1 cellular context compared by ENCODE assay signal in the genomic region with DNA sequence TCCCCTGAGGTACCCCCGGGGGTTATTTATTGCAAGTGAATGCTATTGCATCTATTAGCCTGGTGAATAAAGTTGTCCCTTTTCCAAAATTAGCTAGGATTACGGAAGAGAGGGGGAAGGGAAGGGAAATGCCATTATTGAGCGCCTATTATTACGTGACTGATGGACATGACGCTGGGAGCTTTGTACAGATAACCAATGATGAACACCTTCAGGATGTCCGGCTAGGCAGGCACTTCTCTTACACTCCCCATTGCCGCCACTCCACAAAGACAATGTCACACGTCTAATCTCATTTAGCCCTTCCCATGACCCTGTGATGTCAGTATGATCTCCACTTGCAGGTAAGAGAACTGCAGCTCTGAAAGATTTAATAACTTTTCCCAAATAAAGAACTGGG.
TF ChIP-seq lines count a peak whose summit lies in the region.

No MANE protein-coding gene starts in this region.

TF ChIP-seq in H1, 55 proteins besides CTCF, POLR2A, EP300 and RAD21 (continued from another document):
- no peak for TF ChIP-seq CHD1 (IDR thresholded peaks at IDR 0.05; ENCODE audit: low read depth, low read length)
- TF ChIP-seq, protein P1, sequence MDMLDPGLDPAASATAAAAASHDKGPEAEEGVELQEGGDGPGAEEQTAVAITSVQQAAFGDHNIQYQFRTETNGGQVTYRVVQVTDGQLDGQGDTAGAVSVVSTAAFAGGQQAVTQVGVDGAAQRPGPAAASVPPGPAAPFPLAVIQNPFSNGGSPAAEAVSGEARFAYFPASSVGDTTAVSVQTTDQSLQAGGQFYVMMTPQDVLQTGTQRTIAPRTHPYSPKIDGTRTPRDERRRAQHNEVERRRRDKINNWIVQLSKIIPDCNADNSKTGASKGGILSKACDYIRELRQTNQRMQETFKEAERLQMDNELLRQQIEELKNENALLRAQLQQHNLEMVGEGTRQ (IDR thresholded peaks at IDR 0.05; ENCODE audit: low read length) = no peak
- no peak for TF ChIP-seq RNF2 (IDR thresholded peaks at IDR 0.05; ENCODE audit: borderline replicate concordance, low read depth, low read length, missing control alignments, poor library complexity, severe bottlenecking)
- no peak for TF ChIP-seq NANOG (IDR thresholded peaks at IDR 0.05; ENCODE audit: insufficient read depth, low read depth, low read length, poor library complexity, severe bottlenecking)
- no peak for TF ChIP-seq RBBP5 (IDR thresholded peaks at IDR 0.05; ENCODE audit: borderline replicate concordance, low read depth, low read length)
- TF ChIP-seq SP2 (IDR thresholded peaks at IDR 0.05; ENCODE audit: low read length) = no peak
- TF ChIP-seq HDAC2 (IDR thresholded peaks at IDR 0.05; ENCODE audit: borderline replicate concordance in 1 of 2, low read depth in 2 of 2, low read length in 2 of 2) = no peak
